Comparison of ENCODE assay signal across 1 cellular context in the genomic region with DNA sequence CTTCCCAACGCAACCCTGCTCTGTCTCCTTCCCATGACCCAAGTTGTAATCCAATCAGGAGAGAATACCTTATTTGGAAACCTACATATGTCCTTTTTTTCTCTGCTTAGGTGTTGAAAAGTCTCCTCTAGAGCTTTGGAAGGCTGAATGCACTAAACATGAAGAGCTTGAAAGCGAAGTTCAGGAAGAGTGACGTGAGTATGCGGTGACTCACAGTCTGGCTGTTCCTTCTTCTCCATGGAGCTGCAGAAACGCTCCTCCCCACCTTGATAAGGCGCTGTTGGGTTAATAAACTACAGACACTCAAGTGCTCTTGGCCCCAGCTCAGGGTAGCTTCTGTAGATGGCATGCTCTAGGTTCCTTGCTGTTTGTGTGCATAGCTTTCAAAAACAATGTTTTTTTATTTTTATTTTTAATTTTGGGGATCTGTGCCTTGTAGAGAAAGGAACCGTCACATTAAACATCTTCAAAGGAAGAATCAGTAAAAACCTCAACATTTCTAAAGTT.
TF ChIP-seq lines count a peak whose summit lies in the region.

No MANE protein-coding gene starts in this region.

TF ChIP-seq in HepG2, 621 proteins besides CTCF, POLR2A, EP300 and RAD21 (continued from another document and continues in another):
- TF ChIP-seq, protein P1, sequence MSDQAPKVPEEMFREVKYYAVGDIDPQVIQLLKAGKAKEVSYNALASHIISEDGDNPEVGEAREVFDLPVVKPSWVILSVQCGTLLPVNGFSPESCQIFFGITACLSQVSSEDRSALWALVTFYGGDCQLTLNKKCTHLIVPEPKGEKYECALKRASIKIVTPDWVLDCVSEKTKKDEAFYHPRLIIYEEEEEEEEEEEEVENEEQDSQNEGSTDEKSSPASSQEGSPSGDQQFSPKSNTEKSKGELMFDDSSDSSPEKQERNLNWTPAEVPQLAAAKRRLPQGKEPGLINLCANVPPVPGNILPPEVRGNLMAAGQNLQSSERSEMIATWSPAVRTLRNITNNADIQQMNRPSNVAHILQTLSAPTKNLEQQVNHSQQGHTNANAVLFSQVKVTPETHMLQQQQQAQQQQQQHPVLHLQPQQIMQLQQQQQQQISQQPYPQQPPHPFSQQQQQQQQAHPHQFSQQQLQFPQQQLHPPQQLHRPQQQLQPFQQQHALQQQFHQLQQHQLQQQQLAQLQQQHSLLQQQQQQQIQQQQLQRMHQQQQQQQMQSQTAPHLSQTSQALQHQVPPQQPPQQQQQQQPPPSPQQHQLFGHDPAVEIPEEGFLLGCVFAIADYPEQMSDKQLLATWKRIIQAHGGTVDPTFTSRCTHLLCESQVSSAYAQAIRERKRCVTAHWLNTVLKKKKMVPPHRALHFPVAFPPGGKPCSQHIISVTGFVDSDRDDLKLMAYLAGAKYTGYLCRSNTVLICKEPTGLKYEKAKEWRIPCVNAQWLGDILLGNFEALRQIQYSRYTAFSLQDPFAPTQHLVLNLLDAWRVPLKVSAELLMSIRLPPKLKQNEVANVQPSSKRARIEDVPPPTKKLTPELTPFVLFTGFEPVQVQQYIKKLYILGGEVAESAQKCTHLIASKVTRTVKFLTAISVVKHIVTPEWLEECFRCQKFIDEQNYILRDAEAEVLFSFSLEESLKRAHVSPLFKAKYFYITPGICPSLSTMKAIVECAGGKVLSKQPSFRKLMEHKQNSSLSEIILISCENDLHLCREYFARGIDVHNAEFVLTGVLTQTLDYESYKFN (CRISPR knock-in tag; conservative IDR thresholded peaks at IDR 0.05): peak; percentile 40; the same call in 1 of the 2 replicates
- no peak for TF ChIP-seq FOXM1 (CRISPR knock-in tag; IDR thresholded peaks at IDR 0.05)
- TF ChIP-seq TCF7L2 (IDR thresholded peaks at IDR 0.05; ENCODE audit: low read depth, low read length): no peak
- TF ChIP-seq, protein P2, sequence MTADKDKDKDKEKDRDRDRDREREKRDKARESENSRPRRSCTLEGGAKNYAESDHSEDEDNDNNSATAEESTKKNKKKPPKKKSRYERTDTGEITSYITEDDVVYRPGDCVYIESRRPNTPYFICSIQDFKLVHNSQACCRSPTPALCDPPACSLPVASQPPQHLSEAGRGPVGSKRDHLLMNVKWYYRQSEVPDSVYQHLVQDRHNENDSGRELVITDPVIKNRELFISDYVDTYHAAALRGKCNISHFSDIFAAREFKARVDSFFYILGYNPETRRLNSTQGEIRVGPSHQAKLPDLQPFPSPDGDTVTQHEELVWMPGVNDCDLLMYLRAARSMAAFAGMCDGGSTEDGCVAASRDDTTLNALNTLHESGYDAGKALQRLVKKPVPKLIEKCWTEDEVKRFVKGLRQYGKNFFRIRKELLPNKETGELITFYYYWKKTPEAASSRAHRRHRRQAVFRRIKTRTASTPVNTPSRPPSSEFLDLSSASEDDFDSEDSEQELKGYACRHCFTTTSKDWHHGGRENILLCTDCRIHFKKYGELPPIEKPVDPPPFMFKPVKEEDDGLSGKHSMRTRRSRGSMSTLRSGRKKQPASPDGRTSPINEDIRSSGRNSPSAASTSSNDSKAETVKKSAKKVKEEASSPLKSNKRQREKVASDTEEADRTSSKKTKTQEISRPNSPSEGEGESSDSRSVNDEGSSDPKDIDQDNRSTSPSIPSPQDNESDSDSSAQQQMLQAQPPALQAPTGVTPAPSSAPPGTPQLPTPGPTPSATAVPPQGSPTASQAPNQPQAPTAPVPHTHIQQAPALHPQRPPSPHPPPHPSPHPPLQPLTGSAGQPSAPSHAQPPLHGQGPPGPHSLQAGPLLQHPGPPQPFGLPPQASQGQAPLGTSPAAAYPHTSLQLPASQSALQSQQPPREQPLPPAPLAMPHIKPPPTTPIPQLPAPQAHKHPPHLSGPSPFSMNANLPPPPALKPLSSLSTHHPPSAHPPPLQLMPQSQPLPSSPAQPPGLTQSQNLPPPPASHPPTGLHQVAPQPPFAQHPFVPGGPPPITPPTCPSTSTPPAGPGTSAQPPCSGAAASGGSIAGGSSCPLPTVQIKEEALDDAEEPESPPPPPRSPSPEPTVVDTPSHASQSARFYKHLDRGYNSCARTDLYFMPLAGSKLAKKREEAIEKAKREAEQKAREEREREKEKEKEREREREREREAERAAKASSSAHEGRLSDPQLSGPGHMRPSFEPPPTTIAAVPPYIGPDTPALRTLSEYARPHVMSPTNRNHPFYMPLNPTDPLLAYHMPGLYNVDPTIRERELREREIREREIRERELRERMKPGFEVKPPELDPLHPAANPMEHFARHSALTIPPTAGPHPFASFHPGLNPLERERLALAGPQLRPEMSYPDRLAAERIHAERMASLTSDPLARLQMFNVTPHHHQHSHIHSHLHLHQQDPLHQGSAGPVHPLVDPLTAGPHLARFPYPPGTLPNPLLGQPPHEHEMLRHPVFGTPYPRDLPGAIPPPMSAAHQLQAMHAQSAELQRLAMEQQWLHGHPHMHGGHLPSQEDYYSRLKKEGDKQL (CRISPR knock-in tag; IDR thresholded peaks at IDR 0.05; ENCODE audit: low read depth): no peak
- TF ChIP-seq JUN (CRISPR knock-in tag; IDR thresholded peaks at IDR 0.05): no peak
- TF ChIP-seq ZNF788 (CRISPR knock-in tag; IDR thresholded peaks at IDR 0.05; ENCODE audit: borderline replicate concordance): no peak
- TF ChIP-seq, protein P3, sequence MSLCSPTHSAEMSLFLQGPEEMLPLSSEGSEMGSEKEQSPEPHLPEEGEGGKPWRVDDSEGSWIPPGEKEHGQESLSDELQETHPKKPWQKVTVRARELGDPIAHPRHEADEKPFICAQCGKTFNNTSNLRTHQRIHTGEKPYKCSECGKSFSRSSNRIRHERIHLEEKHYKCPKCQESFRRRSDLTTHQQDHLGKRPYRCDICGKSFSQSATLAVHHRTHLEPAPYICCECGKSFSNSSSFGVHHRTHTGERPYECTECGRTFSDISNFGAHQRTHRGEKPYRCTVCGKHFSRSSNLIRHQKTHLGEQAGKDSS (CRISPR knock-in tag; IDR thresholded peaks at IDR 0.05; ENCODE audit: borderline replicate concordance, low read depth): no peak
- TF ChIP-seq ZNF557 (CRISPR knock-in tag; IDR thresholded peaks at IDR 0.05): no peak
- TF ChIP-seq FOSL1 (CRISPR knock-in tag; IDR thresholded peaks at IDR 0.05; ENCODE audit: borderline replicate concordance): peak; percentile 62; the same call in 1 of the 2 replicates
- TF ChIP-seq NCOA2 (CRISPR knock-in tag; IDR thresholded peaks at IDR 0.05): 0 out of 2 replicates have a peak, but pooled peaks have one; percentile 22
- TF ChIP-seq ARNT (IDR thresholded peaks at IDR 0.05): no peak
- TF ChIP-seq, protein P4, sequence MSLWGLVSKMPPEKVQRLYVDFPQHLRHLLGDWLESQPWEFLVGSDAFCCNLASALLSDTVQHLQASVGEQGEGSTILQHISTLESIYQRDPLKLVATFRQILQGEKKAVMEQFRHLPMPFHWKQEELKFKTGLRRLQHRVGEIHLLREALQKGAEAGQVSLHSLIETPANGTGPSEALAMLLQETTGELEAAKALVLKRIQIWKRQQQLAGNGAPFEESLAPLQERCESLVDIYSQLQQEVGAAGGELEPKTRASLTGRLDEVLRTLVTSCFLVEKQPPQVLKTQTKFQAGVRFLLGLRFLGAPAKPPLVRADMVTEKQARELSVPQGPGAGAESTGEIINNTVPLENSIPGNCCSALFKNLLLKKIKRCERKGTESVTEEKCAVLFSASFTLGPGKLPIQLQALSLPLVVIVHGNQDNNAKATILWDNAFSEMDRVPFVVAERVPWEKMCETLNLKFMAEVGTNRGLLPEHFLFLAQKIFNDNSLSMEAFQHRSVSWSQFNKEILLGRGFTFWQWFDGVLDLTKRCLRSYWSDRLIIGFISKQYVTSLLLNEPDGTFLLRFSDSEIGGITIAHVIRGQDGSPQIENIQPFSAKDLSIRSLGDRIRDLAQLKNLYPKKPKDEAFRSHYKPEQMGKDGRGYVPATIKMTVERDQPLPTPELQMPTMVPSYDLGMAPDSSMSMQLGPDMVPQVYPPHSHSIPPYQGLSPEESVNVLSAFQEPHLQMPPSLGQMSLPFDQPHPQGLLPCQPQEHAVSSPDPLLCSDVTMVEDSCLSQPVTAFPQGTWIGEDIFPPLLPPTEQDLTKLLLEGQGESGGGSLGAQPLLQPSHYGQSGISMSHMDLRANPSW (CRISPR knock-in tag; IDR thresholded peaks at IDR 0.05; ENCODE audit: borderline replicate concordance): no peak
- peak; percentile 25; the same call in 1 of the 2 replicates for TF ChIP-seq HDAC2 (CRISPR knock-in tag; IDR thresholded peaks at IDR 0.05)
- TF ChIP-seq PPARG (CRISPR knock-in tag; conservative IDR thresholded peaks at IDR 0.05): no peak
- TF ChIP-seq ZNF263 (CRISPR knock-in tag; IDR thresholded peaks at IDR 0.05): peak; percentile 62
- TF ChIP-seq ETV5 (CRISPR knock-in tag; IDR thresholded peaks at IDR 0.05; ENCODE audit: borderline replicate concordance): peak; percentile 22; the same call in 1 of the 2 replicates
- TF ChIP-seq ZNF792 (CRISPR knock-in tag; IDR thresholded peaks at IDR 0.05): 0 out of 2 replicates have a peak, but pooled peaks have one; percentile 22
- no peak for TF ChIP-seq FOXJ3 (CRISPR knock-in tag; IDR thresholded peaks at IDR 0.05; ENCODE audit: borderline replicate concordance)
- no peak for TF ChIP-seq ZSCAN22 (CRISPR knock-in tag; IDR thresholded peaks at IDR 0.05)
- TF ChIP-seq ZNF644 (CRISPR knock-in tag; IDR thresholded peaks at IDR 0.05; ENCODE audit: low read depth): 0 out of 2 replicates have a peak, but pooled peaks have one; percentile 41
- TF ChIP-seq, protein P5, sequence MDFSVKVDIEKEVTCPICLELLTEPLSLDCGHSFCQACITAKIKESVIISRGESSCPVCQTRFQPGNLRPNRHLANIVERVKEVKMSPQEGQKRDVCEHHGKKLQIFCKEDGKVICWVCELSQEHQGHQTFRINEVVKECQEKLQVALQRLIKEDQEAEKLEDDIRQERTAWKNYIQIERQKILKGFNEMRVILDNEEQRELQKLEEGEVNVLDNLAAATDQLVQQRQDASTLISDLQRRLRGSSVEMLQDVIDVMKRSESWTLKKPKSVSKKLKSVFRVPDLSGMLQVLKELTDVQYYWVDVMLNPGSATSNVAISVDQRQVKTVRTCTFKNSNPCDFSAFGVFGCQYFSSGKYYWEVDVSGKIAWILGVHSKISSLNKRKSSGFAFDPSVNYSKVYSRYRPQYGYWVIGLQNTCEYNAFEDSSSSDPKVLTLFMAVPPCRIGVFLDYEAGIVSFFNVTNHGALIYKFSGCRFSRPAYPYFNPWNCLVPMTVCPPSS (IDR thresholded peaks at IDR 0.05): no peak
- no peak for TF ChIP-seq LCORL (IDR thresholded peaks at IDR 0.05)
- TF ChIP-seq LCORL (CRISPR knock-in tag; IDR thresholded peaks at IDR 0.05): no peak
- TF ChIP-seq, protein P6, sequence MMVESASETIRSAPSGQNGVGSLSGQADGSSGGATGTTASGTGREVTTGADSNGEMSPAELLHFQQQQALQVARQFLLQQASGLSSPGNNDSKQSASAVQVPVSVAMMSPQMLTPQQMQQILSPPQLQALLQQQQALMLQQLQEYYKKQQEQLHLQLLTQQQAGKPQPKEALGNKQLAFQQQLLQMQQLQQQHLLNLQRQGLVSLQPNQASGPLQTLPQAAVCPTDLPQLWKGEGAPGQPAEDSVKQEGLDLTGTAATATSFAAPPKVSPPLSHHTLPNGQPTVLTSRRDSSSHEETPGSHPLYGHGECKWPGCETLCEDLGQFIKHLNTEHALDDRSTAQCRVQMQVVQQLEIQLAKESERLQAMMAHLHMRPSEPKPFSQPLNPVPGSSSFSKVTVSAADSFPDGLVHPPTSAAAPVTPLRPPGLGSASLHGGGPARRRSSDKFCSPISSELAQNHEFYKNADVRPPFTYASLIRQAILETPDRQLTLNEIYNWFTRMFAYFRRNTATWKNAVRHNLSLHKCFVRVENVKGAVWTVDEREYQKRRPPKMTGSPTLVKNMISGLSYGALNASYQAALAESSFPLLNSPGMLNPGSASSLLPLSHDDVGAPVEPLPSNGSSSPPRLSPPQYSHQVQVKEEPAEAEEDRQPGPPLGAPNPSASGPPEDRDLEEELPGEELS (CRISPR knock-in tag; IDR thresholded peaks at IDR 0.05): 0 out of 2 replicates have a peak, but pooled peaks have one; percentile 36
- no peak for TF ChIP-seq DNMT1 (CRISPR knock-in tag; IDR thresholded peaks at IDR 0.05)
- peak; percentile 70 for TF ChIP-seq SP5 (CRISPR knock-in tag; IDR thresholded peaks at IDR 0.05; ENCODE audit: borderline replicate concordance, low read depth)
- no peak for TF ChIP-seq RARG (CRISPR knock-in tag; IDR thresholded peaks at IDR 0.05; ENCODE audit: low read depth)
- no peak for TF ChIP-seq ZNF225 (CRISPR knock-in tag; IDR thresholded peaks at IDR 0.05)
- TF ChIP-seq, protein P7, sequence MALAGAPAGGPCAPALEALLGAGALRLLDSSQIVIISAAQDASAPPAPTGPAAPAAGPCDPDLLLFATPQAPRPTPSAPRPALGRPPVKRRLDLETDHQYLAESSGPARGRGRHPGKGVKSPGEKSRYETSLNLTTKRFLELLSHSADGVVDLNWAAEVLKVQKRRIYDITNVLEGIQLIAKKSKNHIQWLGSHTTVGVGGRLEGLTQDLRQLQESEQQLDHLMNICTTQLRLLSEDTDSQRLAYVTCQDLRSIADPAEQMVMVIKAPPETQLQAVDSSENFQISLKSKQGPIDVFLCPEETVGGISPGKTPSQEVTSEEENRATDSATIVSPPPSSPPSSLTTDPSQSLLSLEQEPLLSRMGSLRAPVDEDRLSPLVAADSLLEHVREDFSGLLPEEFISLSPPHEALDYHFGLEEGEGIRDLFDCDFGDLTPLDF (CRISPR knock-in tag; IDR thresholded peaks at IDR 0.05): no peak
- TF ChIP-seq, protein P8, sequence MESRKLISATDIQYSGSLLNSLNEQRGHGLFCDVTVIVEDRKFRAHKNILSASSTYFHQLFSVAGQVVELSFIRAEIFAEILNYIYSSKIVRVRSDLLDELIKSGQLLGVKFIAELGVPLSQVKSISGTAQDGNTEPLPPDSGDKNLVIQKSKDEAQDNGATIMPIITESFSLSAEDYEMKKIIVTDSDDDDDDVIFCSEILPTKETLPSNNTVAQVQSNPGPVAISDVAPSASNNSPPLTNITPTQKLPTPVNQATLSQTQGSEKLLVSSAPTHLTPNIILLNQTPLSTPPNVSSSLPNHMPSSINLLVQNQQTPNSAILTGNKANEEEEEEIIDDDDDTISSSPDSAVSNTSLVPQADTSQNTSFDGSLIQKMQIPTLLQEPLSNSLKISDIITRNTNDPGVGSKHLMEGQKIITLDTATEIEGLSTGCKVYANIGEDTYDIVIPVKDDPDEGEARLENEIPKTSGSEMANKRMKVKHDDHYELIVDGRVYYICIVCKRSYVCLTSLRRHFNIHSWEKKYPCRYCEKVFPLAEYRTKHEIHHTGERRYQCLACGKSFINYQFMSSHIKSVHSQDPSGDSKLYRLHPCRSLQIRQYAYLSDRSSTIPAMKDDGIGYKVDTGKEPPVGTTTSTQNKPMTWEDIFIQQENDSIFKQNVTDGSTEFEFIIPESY (CRISPR knock-in tag; IDR thresholded peaks at IDR 0.05): no peak
- no peak for TF ChIP-seq SMYD3 (CRISPR knock-in tag; IDR thresholded peaks at IDR 0.05)
- TF ChIP-seq, protein P9, sequence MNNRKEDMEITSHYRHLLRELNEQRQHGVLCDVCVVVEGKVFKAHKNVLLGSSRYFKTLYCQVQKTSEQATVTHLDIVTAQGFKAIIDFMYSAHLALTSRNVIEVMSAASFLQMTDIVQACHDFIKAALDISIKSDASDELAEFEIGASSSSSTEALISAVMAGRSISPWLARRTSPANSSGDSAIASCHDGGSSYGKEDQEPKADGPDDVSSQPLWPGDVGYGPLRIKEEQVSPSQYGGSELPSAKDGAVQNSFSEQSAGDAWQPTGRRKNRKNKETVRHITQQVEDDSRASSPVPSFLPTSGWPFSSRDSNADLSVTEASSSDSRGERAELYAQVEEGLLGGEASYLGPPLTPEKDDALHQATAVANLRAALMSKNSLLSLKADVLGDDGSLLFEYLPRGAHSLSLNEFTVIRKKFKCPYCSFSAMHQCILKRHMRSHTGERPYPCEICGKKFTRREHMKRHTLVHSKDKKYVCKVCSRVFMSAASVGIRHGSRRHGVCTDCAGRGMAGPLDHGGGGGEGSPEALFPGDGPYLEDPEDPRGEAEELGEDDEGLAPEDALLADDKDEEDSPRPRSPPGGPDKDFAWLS (CRISPR knock-in tag; IDR thresholded peaks at IDR 0.05; ENCODE audit: borderline replicate concordance): no peak
